Comparison of ENCODE assay signal across 23 cellular contexts in the genomic region with DNA sequence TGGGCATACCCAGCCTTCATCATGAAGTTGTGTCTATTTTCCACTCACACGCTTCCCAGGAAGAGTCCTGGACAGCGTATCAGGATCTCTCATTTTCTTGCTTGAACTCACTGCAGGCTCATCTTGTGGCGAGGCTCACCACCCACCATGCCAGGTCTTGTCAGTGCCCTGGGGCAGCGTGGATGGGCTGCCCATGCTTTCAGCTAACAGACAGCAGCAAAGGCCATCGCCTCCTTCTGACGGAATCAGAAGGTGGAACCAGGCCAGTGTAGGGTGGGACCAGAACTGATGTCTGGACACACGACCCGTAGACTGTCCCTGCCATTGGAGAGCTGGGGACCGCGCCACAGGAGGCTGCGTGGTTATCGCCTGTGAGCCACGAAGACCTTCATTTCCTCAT.
"Had no signal": no experiment of that assay in that cellular context is flagged by ENCODE, and none has a peak within 500 bp of the region (broad histone marks: within the 10 kb centered on the region; RNA-seq: fewer than 3 reads in every experiment).

No MANE protein-coding gene starts in this region.

- H3K79me2 ChIP-seq: parathyroid adenoma had no signal

- DNase-seq: effector CD8-positive, alpha-beta T cell; esophagus squamous epithelium; foreskin melanocyte; heart left ventricle; hippocampal formation; mucosa of descending colon; naive thymus-derived CD8-positive, alpha-beta T cell; retina; right lobe of liver; stimulated activated CD4-positive, alpha-beta T cell treated with anti-CD3 and anti-CD28 coated beads, Interleukin-2, amount 100 ng/mL, for 24 hours; stimulated activated CD4-positive, alpha-beta T cell treated with anti-CD3 and anti-CD28 coated beads, Interleukin-4, amount 100 ng/mL, for 4 hours; stimulated activated naive B cell treated with anti-CD40 and anti-IgM and Interleukin-4, amounts not matched to agents 10 μg/mL and 1 μg/mL and 100 μg/mL, for 72 hours; stimulated activated naive CD8-positive, alpha-beta T cell treated with anti-CD3 and anti-CD28 coated beads, Interleukin-15, amount 100 ng/mL, for 72 hours; testis; upper lobe of right lung had no signal

- H3K4me1 Mint-ChIP-seq: stimulated activated naive B cell treated with anti-CD40 and anti-IgM and Interleukin-4, amounts not matched to agents 10 μg/mL and 1 μg/mL and 100 μg/mL, for 72 hours; stimulated activated naive CD8-positive, alpha-beta T cell treated with anti-CD3 and anti-CD28 coated beads, Interleukin-15, amount 100 ng/mL, for 72 hours had no signal

- H3K36me3 ChIP-seq: esophagus squamous epithelium, heart left ventricle, neural progenitor cell, right lobe of liver, tibial nerve, upper lobe of right lung, vagina had no signal

- H3K27ac Mint-ChIP-seq: naive thymus-derived CD8-positive, alpha-beta T cell; neural progenitor cell; stimulated activated naive B cell treated with anti-CD40 and anti-IgM and Interleukin-4, amounts not matched to agents 10 μg/mL and 1 μg/mL and 100 μg/mL, for 72 hours; stimulated activated naive CD8-positive, alpha-beta T cell treated with anti-CD3 and anti-CD28 coated beads, Interleukin-15, amount 100 ng/mL, for 72 hours had no signal

- H3K27me3 ChIP-seq: neural progenitor cell, right lobe of liver, testis, tibial nerve, upper lobe of right lung, vagina had no signal

- H2AFZ ChIP-seq: neural progenitor cell, parathyroid adenoma had no signal

- H3K27ac ChIP-seq: coronary artery, dorsolateral prefrontal cortex, epithelial cell of prostate, esophagus squamous epithelium, heart left ventricle, neural progenitor cell, parathyroid adenoma, psoas muscle, right lobe of liver, testis, tibial nerve, upper lobe of right lung, vagina had no signal

- H3K4me3 Mint-ChIP-seq: neural progenitor cell; stimulated activated naive B cell treated with anti-CD40 and anti-IgM and Interleukin-4, amounts not matched to agents 10 μg/mL and 1 μg/mL and 100 μg/mL, for 72 hours; stimulated activated naive CD8-positive, alpha-beta T cell treated with anti-CD3 and anti-CD28 coated beads, Interleukin-15, amount 100 ng/mL, for 72 hours had no signal

- H3K4me2 ChIP-seq: neural progenitor cell had no signal

- H3K9me3 Mint-ChIP-seq: naive thymus-derived CD8-positive, alpha-beta T cell; neural progenitor cell; stimulated activated naive B cell treated with anti-CD40 and anti-IgM and Interleukin-4, amounts not matched to agents 10 μg/mL and 1 μg/mL and 100 μg/mL, for 72 hours; stimulated activated naive CD8-positive, alpha-beta T cell treated with anti-CD3 and anti-CD28 coated beads, Interleukin-15, amount 100 ng/mL, for 72 hours had no signal

- H3K36me3 Mint-ChIP-seq: naive thymus-derived CD8-positive, alpha-beta T cell; neural progenitor cell; stimulated activated naive B cell treated with anti-CD40 and anti-IgM and Interleukin-4, amounts not matched to agents 10 μg/mL and 1 μg/mL and 100 μg/mL, for 72 hours had no signal

- H3K4me1 ChIP-seq: neural progenitor cell, parathyroid adenoma, psoas muscle, right lobe of liver, testis, upper lobe of right lung, vagina had no signal

- H3K9ac ChIP-seq: neural progenitor cell, parathyroid adenoma had no signal

- H3K9me3 ChIP-seq: esophagus squamous epithelium, heart left ventricle, mucosa of descending colon, psoas muscle, right lobe of liver, testis, tibial nerve, upper lobe of right lung, vagina had no signal

- H3K4me3 ChIP-seq: coronary artery, dorsolateral prefrontal cortex, esophagus squamous epithelium, heart left ventricle, mucosa of descending colon, neural progenitor cell, psoas muscle, right lobe of liver, testis, tibial nerve, upper lobe of right lung, vagina had no signal
